Comparison of ENCODE assay signal across 1 cellular context in the genomic region with DNA sequence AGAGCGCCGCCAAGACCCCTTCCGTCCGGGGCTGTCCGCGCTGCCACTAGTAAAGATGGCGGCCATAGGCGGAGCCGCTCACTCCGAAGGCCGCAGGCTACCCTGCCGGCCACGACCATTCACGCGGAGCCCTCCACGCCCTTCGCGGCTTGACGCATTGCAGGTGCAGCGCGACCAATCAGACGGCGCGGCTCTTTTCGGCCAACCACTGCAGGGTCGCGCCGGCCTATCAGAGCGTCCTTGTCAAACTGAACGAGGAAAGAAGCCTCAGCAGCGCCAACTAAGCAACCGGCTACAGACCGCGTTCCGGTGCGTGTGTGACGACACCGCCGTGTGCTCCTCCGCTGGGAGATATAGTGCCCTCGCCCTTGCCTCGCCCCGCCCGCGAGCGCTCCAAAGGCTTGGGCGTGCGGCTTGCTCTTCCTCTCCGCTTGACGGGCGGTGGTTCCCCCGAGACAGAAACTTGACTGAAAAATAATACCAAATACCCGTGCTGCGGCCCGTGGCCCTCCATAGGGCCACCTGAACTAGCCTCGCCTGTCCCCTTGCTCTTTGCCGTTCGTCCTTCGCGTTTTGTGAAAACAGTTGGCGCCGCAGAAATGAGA.
TF ChIP-seq lines count a peak whose summit lies in the region.

No MANE protein-coding gene starts in this region.

TF ChIP-seq in K562, 482 proteins besides CTCF, POLR2A, EP300 and RAD21 (continued from another document and continues in another):
- TF ChIP-seq JUND (IDR thresholded peaks at IDR 0.05; ENCODE audit: borderline replicate concordance, low read depth, low read length) (peak; percentile 43; the same call in 1 of the 2 replicates), JUND (tag; IDR thresholded peaks at IDR 0.05; ENCODE audit: borderline replicate concordance, low read depth, low read length) (peak; percentile 58; the same call in 1 of the 3 replicates), ATF1 (CRISPR knock-in tag; IDR thresholded peaks at IDR 0.05) (peak; percentile 82), ATF1 (tag; IDR thresholded peaks at IDR 0.05) (peak; percentile 99), TARDBP (IDR thresholded peaks at IDR 0.05) (peak; percentile 92), ZBTB8A (IDR thresholded peaks at IDR 0.05; ENCODE audit: partially characterized antibody) (no peak), RBBP5 (IDR thresholded peaks at IDR 0.05; ENCODE audit: borderline replicate concordance, insufficient read depth, low read length, poor library complexity, severe bottlenecking) (peak; percentile 39), KDM2B (CRISPR knock-in tag; IDR thresholded peaks at IDR 0.05) (0 out of 2 replicates have a peak, but pooled peaks have one; percentile 32), BCOR (IDR thresholded peaks at IDR 0.05) (peak; percentile 37; the same call in 1 of the 2 replicates), ZFX (CRISPR knock-in tag; IDR thresholded peaks at IDR 0.05) (peak; percentile 96), CC2D1A (IDR thresholded peaks at IDR 0.05) (no peak; the same call in 1 of the 2 replicates), RB1 (IDR thresholded peaks at IDR 0.05; ENCODE audit: low read depth) (peak; percentile 57), RBM34 (IDR thresholded peaks at IDR 0.05; ENCODE audit: borderline replicate concordance, insufficient read depth, low read length) (no peak), HSF4 (CRISPR knock-in tag; IDR thresholded peaks at IDR 0.05; ENCODE audit: borderline replicate concordance) (no peak), RFX7 (CRISPR knock-in tag; IDR thresholded peaks at IDR 0.05) (no peak), MTF1 (CRISPR knock-in tag; IDR thresholded peaks at IDR 0.05; ENCODE audit: borderline replicate concordance) (no peak), POLR2H (tag; IDR thresholded peaks at IDR 0.05; ENCODE audit: low read depth) (peak; percentile 90), SAP30 (IDR thresholded peaks at IDR 0.05; ENCODE audit: borderline replicate concordance, insufficient read depth, low read depth, low read length, poor library complexity, severe bottlenecking) (no peak), PHTF2 (CRISPR knock-in tag; IDR thresholded peaks at IDR 0.05) (no peak), NR4A1 (CRISPR knock-in tag; IDR thresholded peaks at IDR 0.05) (no peak), NR4A1 (tag; IDR thresholded peaks at IDR 0.05) (no peak), ZNF717 (CRISPR knock-in tag; IDR thresholded peaks at IDR 0.05) (no peak), BACH1 (tag; IDR thresholded peaks at IDR 0.05) (peak; percentile 2; the same call in 1 of the 2 replicates), GATAD2B (IDR thresholded peaks at IDR 0.05; ENCODE audit: borderline replicate concordance) (no peak), ZNF766 (CRISPR knock-in tag; conservative IDR thresholded peaks at IDR 0.05) (0 out of 2 replicates have a peak, but pooled peaks have one; percentile 50), KLF13 (tag; IDR thresholded peaks at IDR 0.05; ENCODE audit: borderline replicate concordance, low read depth) (no peak), RHOXF2B (CRISPR knock-in tag; conservative IDR thresholded peaks at IDR 0.05) (no peak), FIP1L1 (IDR thresholded peaks at IDR 0.05; ENCODE audit: low read depth, low read length, poor library complexity, severe bottlenecking) (no peak), ELF1 (tag; IDR thresholded peaks at IDR 0.05) (peak; percentile 54; the same call in 1 of the 2 replicates), GABPA (tag; conservative IDR thresholded peaks at IDR 0.05; ENCODE audit: low read depth) (0 out of 2 replicates have a peak, but pooled peaks have one; percentile 32), ZSCAN29 (IDR thresholded peaks at IDR 0.05) (no peak), FOS (IDR thresholded peaks at IDR 0.05; ENCODE audit: extremely low read depth, insufficient read length) (peak; percentile 82), HDAC2 (IDR thresholded peaks at IDR 0.05) (peak; percentile 26; the same call in 1 of the 2 replicates), HEY1 (CRISPR knock-in tag; IDR thresholded peaks at IDR 0.05; ENCODE audit: borderline replicate concordance) (no peak), ZNF785 (CRISPR knock-in tag; IDR thresholded peaks at IDR 0.05) (no peak), RBM22 (IDR thresholded peaks at IDR 0.05; ENCODE audit: low read depth, low read length, poor library complexity, severe bottlenecking) (peak; percentile 67), NONO (IDR thresholded peaks at IDR 0.05; ENCODE audit: low read depth in 2 of 2, low read length in 1 of 2) (peak; percentile 16 to 55; a peak in 2 of 4 replicates)
- TF ChIP-seq, protein P1, sequence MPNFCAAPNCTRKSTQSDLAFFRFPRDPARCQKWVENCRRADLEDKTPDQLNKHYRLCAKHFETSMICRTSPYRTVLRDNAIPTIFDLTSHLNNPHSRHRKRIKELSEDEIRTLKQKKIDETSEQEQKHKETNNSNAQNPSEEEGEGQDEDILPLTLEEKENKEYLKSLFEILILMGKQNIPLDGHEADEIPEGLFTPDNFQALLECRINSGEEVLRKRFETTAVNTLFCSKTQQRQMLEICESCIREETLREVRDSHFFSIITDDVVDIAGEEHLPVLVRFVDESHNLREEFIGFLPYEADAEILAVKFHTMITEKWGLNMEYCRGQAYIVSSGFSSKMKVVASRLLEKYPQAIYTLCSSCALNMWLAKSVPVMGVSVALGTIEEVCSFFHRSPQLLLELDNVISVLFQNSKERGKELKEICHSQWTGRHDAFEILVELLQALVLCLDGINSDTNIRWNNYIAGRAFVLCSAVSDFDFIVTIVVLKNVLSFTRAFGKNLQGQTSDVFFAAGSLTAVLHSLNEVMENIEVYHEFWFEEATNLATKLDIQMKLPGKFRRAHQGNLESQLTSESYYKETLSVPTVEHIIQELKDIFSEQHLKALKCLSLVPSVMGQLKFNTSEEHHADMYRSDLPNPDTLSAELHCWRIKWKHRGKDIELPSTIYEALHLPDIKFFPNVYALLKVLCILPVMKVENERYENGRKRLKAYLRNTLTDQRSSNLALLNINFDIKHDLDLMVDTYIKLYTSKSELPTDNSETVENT (CRISPR knock-in tag; IDR thresholded peaks at IDR 0.05), result no peak
- TF ChIP-seq, protein P2, sequence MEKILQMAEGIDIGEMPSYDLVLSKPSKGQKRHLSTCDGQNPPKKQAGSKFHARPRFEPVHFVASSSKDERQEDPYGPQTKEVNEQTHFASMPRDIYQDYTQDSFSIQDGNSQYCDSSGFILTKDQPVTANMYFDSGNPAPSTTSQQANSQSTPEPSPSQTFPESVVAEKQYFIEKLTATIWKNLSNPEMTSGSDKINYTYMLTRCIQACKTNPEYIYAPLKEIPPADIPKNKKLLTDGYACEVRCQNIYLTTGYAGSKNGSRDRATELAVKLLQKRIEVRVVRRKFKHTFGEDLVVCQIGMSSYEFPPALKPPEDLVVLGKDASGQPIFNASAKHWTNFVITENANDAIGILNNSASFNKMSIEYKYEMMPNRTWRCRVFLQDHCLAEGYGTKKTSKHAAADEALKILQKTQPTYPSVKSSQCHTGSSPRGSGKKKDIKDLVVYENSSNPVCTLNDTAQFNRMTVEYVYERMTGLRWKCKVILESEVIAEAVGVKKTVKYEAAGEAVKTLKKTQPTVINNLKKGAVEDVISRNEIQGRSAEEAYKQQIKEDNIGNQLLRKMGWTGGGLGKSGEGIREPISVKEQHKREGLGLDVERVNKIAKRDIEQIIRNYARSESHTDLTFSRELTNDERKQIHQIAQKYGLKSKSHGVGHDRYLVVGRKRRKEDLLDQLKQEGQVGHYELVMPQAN (IDR thresholded peaks at IDR 0.05; ENCODE audit: borderline replicate concordance), result no peak
- TF ChIP-seq, protein P3, sequence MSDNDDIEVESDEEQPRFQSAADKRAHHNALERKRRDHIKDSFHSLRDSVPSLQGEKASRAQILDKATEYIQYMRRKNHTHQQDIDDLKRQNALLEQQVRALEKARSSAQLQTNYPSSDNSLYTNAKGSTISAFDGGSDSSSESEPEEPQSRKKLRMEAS (CRISPR knock-in tag; IDR thresholded peaks at IDR 0.05), result peak; percentile 93
- TF ChIP-seq, protein P4, sequence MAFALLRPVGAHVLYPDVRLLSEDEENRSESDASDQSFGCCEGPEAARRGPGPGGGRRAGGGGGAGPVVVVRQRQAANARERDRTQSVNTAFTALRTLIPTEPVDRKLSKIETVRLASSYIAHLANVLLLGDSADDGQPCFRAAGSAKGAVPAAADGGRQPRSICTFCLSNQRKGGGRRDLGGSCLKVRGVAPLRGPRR (CRISPR knock-in tag; IDR thresholded peaks at IDR 0.05), result no peak
- TF ChIP-seq, protein P5, sequence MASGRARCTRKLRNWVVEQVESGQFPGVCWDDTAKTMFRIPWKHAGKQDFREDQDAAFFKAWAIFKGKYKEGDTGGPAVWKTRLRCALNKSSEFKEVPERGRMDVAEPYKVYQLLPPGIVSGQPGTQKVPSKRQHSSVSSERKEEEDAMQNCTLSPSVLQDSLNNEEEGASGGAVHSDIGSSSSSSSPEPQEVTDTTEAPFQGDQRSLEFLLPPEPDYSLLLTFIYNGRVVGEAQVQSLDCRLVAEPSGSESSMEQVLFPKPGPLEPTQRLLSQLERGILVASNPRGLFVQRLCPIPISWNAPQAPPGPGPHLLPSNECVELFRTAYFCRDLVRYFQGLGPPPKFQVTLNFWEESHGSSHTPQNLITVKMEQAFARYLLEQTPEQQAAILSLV (tag; IDR thresholded peaks at IDR 0.05), result no peak
- TF ChIP-seq, protein P6, sequence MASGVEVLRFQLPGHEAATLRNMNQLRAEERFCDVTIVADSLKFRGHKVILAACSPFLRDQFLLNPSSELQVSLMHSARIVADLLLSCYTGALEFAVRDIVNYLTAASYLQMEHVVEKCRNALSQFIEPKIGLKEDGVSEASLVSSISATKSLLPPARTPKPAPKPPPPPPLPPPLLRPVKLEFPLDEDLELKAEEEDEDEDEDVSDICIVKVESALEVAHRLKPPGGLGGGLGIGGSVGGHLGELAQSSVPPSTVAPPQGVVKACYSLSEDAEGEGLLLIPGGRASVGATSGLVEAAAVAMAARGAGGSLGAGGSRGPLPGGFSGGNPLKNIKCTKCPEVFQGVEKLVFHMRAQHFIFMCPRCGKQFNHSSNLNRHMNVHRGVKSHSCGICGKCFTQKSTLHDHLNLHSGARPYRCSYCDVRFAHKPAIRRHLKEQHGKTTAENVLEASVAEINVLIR (CRISPR knock-in tag; IDR thresholded peaks at IDR 0.05), result peak; percentile 85
- TF ChIP-seq, protein P7, sequence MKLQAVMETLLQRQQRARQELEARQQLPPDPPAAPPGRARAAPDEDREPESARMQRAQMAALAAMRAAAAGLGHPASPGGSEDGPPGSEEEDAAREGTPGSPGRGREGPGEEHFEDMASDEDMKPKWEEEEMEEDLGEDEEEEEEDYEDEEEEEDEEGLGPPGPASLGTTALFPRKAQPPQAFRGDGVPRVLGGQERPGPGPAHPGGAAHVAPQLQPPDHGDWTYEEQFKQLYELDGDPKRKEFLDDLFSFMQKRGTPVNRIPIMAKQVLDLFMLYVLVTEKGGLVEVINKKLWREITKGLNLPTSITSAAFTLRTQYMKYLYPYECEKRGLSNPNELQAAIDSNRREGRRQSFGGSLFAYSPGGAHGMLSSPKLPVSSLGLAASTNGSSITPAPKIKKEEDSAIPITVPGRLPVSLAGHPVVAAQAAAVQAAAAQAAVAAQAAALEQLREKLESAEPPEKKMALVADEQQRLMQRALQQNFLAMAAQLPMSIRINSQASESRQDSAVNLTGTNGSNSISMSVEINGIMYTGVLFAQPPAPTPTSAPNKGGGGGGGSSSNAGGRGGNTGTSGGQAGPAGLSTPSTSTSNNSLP (IDR thresholded peaks at IDR 0.05; ENCODE audit: borderline replicate concordance, low read depth, low read length), result no peak
- TF ChIP-seq, protein P8, sequence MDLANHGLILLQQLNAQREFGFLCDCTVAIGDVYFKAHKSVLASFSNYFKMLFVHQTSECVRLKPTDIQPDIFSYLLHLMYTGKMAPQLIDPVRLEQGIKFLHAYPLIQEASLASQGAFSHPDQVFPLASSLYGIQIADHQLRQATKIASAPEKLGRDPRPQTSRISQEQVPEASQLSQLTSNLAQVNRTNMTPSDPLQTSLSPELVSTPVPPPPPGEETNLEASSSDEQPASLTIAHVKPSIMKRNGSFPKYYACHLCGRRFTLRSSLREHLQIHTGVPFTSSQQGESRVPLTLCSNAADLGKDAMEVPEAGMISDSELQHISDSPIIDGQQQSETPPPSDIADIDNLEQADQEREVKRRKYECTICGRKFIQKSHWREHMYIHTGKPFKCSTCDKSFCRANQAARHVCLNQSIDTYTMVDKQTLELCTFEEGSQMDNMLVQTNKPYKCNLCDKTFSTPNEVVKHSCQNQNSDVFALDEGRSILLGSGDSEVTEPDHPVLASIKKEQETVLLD (IDR thresholded peaks at IDR 0.05), result peak; percentile 82
- TF ChIP-seq, protein P9, sequence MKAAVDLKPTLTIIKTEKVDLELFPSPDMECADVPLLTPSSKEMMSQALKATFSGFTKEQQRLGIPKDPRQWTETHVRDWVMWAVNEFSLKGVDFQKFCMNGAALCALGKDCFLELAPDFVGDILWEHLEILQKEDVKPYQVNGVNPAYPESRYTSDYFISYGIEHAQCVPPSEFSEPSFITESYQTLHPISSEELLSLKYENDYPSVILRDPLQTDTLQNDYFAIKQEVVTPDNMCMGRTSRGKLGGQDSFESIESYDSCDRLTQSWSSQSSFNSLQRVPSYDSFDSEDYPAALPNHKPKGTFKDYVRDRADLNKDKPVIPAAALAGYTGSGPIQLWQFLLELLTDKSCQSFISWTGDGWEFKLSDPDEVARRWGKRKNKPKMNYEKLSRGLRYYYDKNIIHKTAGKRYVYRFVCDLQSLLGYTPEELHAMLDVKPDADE (conservative IDR thresholded peaks at IDR 0.05; ENCODE audit: control insufficient read depth, low read depth, low read length), result no peak
- TF ChIP-seq, protein P10, sequence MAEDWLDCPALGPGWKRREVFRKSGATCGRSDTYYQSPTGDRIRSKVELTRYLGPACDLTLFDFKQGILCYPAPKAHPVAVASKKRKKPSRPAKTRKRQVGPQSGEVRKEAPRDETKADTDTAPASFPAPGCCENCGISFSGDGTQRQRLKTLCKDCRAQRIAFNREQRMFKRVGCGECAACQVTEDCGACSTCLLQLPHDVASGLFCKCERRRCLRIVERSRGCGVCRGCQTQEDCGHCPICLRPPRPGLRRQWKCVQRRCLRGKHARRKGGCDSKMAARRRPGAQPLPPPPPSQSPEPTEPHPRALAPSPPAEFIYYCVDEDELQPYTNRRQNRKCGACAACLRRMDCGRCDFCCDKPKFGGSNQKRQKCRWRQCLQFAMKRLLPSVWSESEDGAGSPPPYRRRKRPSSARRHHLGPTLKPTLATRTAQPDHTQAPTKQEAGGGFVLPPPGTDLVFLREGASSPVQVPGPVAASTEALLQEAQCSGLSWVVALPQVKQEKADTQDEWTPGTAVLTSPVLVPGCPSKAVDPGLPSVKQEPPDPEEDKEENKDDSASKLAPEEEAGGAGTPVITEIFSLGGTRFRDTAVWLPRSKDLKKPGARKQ (CRISPR knock-in tag; IDR thresholded peaks at IDR 0.05), result no peak
